Comparison of ENCODE assay signal across 7 cellular contexts in the genomic region with DNA sequence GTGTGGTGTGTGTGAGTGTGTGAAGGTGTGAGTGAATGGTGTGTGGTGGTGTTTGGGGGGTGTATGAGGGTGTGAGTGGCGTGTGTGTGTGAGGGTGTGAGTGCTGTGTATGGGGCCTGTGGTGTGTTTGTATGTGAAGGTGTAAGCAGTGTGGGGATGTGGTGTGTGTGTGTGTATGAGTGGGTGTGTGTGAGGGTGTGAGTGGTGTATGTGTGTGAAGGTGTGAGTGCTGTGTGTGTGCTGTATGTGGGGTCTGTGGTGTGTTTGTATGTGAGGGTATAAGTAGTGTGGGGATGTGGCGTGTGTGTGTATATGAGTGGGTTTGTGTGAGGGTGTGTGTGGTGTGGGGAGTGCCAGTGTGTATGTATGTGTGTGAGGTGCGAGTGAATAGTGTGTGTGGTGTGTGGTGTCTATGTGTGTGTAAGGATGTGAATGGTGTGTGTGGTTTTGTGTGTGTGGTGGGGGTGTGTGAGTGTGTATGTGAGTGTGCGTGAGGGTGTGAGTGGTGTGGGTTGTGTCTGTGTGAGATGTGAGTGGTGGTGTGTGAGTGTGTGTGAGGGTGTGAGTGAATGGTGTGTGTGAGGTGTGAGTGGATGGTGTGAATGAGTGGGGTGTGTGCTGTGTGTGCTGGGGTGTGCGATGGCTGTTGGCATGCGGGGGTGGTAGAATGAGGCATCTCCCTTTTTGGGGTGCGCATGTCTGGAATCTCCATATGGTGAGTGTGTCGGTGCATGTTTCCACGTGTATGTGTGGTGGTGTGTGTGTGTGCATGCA. TPM values are rescaled to one million over a fixed set of nuclear protein-coding genes. Genes with fewer than 3 reads are reported as not detected.
"Had no signal": no experiment of that assay in that cellular context is flagged by ENCODE, and none has a peak within 500 bp of the region (broad histone marks: within the 10 kb centered on the region; RNA-seq: fewer than 3 reads in every experiment).

No MANE protein-coding gene starts in this region.

- H3K4me3 ChIP-seq: GM23338, HAP-1, K562 had no signal

- H2AFZ ChIP-seq: GM23338 had no signal

- ATAC-seq: K562 had no signal

- H3K27ac ChIP-seq: HL-60 had no signal

- H3K4me1 ChIP-seq: HAP-1 had no signal

- H3K4me2 ChIP-seq: GM23338 had no signal

- H3K9me3 ChIP-seq: HAP-1 had no signal

- H3K36me3 ChIP-seq: HAP-1 had no signal

- DNase-seq: H7, KG1 had no signal

RNA-seq across cellular contexts. Expression of gene SHISAL1, which starts 22.5 kb away (rescaled TPM):
- total RNA-seq: HepG2, K562 had no signal
- polyA plus RNA-seq: HepG2, K562 had no signal
